ENCODE assay signal across 8 cellular contexts in genomic region chr22:30287626-30288413, GRCh38. TPM values are rescaled to one million over a fixed set of nuclear protein-coding genes. Genes with fewer than 3 reads are reported as not detected.
DNase-seq lines count a peak whose midpoint lies in the region; ATAC-seq, FAIRE-seq and TF ChIP-seq lines count a peak whose summit lies in the region.

No MANE protein-coding gene starts in this region.

- H3K9me3 Mint-ChIP-seq in chondrocyte (ENCODE audit: low read depth): no peaks in the 10 kb centered on the region

- H3K36me3 Mint-ChIP-seq in chondrocyte (ENCODE audit: low read depth): peaks cover 12% of the 10 kb centered on the region

- peaks cover 31 to 33% of the 10 kb centered on the region in 2 donors for H3K4me1 ChIP-seq in kidney (ENCODE audit: control insufficient read depth in 1 of 2, insufficient read depth in 1 of 2, low read depth in 1 of 2, low read length in 2 of 2)

- H3K27me3 Mint-ChIP-seq in chondrocyte (ENCODE audit: low read depth): no peaks in the 10 kb centered on the region

- peak overlapping the region; percentile 40 to 52 for H3K27ac ChIP-seq in kidney (ENCODE audit: low read depth in 2 of 2, low read length in 2 of 2)

- peak overlapping the region; percentile 95 for H3K27ac Mint-ChIP-seq in chondrocyte (ENCODE audit: unreplicated experiment)

- H3K9me3 ChIP-seq in kidney (ENCODE audit: control insufficient read depth in 1 of 2, low read length in 2 of 2): no peaks in the 10 kb centered on the region

- peak overlapping the region; percentile 66 to 76 for H3K9ac ChIP-seq in kidney (ENCODE audit: low read length in 2 of 2)

- H3K4me3 ChIP-seq in kidney (ENCODE audit: low read length in 2 of 2): peak overlapping the region; percentile 63 to 81

- no peak for ATAC-seq in GM21737 (IDR thresholded peaks at IDR 0.05; ENCODE audit: unreplicated experiment)

- DNase-seq in NCI-H748 (lab: John Stamatoyannopoulos, UW; ENCODE audit: unreplicated experiment) (peak; percentile 64), NCI-H748 treated with DMSO at 0.1 percent for 48 hours (lab: John Stamatoyannopoulos, UW) (no peak), NCI-H226 (peak; percentile 72), chondrocyte (ENCODE audit: low spot score) (no peak), kidney (peak; percentile 94)
- peak; percentile 82 to 90 for DNase-seq in activated CD4-positive, alpha-beta T cell treated with anti-CD3 and anti-CD28 coated beads for 24 hours (ENCODE audit: low read depth in 2 of 2)
- DNase-seq in stimulated activated CD4-positive, alpha-beta T cell treated with anti-CD3 and anti-CD28 coated beads, Interleukin-12 subunit alpha, Interleukin-12 subunit beta, amount 100 ng/mL, for 4 hours: peak; percentile 87

- peaks cover 7 to 18% of the 10 kb centered on the region in 2 donors for H3K36me3 ChIP-seq in kidney (ENCODE audit: control insufficient read depth in 1 of 2, insufficient read depth in 2 of 2, low read length in 2 of 2)

- intact Hi-C loops in kidney (cut with DNase I): no loop called here

- FAIRE-seq in kidney (lab: Jason Lieb, UNC): peak; percentile 70

- peak overlapping the region; percentile 77 for H3K4me3 Mint-ChIP-seq in chondrocyte (ENCODE audit: unreplicated experiment)

- peaks cover 31% of the 10 kb centered on the region for H3K4me1 Mint-ChIP-seq in chondrocyte (ENCODE audit: low read depth)

- peak; percentile 82 for TF ChIP-seq CTCF in chondrocyte (IDR thresholded peaks at IDR 0.05)
- TF ChIP-seq CTCF in kidney (IDR thresholded peaks at IDR 0.05; ENCODE audit: borderline replicate concordance, extremely low read depth, insufficient read depth): peak; percentile 70

RNA-seq across cellular contexts. Expression of gene CASTOR1, which starts 1.5 kb away (rescaled TPM):
- 12.1 to 18.9 TPM (median 17.0 TPM) in 3 replicates for total RNA-seq in chondrocyte
- total RNA-seq in kidney: 16.5 TPM
- polyA plus RNA-seq in kidney (ENCODE audit: insufficient read depth, low read depth, low replicate concordance): 71.7 TPM

RNA-seq across cellular contexts. Expression of gene OSM, which starts 21.2 kb away (rescaled TPM):
- total RNA-seq in chondrocyte (not detected in 3 replicates), kidney (1.2 TPM)
- 0.56 TPM for polyA plus RNA-seq in kidney (ENCODE audit: insufficient read depth, low read depth, low replicate concordance)

RNA-seq across cellular contexts. Expression of gene TBC1D10A, which starts 38.9 kb away (rescaled TPM):
- total RNA-seq in chondrocyte: 24.3 to 28.0 TPM (median 26.9 TPM) in 3 replicates
- 34.5 TPM for total RNA-seq in kidney
- 31.0 TPM for polyA plus RNA-seq in kidney (ENCODE audit: insufficient read depth, low read depth, low replicate concordance)

RNA-seq across cellular contexts. Expression of gene LIF, which starts 41.3 kb away (rescaled TPM):
- total RNA-seq in chondrocyte: 18.9 to 21.5 TPM (median 21.3 TPM) in 3 replicates
- total RNA-seq in kidney: 10.7 TPM
- polyA plus RNA-seq in kidney (ENCODE audit: insufficient read depth, low read depth, low replicate concordance): 0.67 TPM

Comparison
In these comparisons a context has a peak if more than half of its experiments do, and no peak if none do; other contexts are left out.
1. DNase-seq: peak in NCI-H748 (single experiment), NCI-H226 (single experiment), activated CD4-positive, alpha-beta T cell treated with anti-CD3 and anti-CD28 coated beads for 24 hours (2 of 2), kidney (single experiment) and stimulated activated CD4-positive, alpha-beta T cell treated with anti-CD3 and anti-CD28 coated beads, Interleukin-12 subunit alpha, Interleukin-12 subunit beta, amount 100 ng/mL, for 4 hours (single experiment); none in NCI-H748 treated with DMSO at 0.1 percent for 48 hours (single experiment) and chondrocyte (single experiment).